18 cellular contexts compared by ENCODE assay signal in the genomic region with DNA sequence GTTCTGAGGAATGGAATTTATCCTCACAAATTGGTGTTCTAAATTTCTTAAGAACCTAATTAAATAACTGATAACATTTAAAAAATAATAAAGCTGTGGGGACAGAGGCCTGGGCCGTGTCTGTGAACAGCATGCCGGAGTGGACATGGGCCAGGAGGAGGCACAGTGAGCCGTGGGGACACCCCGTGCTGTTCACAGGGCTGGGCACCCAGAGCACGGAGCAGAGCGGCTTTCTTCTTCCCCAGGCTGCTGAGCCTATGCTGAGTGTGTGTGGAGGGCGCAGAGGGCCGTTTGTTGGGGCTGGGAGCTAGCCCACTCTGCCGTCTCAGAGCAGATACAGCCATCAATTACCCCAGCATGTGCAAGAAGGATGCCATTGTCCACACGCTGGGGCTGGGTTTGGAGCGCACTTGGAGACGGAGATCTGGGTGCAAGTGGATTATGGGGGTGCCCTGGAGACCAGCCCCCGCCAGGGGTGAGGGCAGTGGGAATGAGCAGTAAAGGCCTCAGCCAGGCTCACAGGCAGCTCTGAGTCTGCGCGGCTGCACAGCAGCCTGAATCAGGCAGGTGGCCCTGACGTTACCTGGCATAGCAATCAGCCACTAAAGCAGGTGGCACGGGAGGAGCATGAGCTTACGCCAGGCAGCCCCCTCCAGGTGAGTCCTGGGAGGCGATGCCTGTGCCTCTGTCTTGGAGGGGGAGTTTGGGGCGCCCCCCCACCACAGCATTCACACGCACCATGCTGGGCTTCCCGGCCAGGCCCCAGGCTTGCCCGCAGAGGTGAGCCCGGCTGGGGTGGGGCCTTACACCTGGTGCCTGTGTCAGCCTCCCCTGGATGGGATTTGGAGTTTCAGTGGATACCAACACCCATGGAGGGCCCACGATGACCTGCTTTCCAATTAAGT. TPM values are rescaled to one million over a fixed set of nuclear protein-coding genes. Genes with fewer than 3 reads are reported as not detected.
DNase-seq lines count a peak whose midpoint lies in the region; ATAC-seq and TF ChIP-seq lines count a peak whose summit lies in the region.
"Had no signal": no experiment of that assay in that cellular context is flagged by ENCODE, and none has a peak within 500 bp of the region (broad histone marks: within the 10 kb centered on the region; RNA-seq: fewer than 3 reads in every experiment).

No MANE protein-coding gene starts in this region.

- H3K18ac ChIP-seq in IMR-90 (ENCODE audit: low read depth, low read length), result no peak overlapping the region

- H3K9me3 Mint-ChIP-seq in activated CD4-positive, alpha-beta memory T cell treated with anti-CD3 and anti-CD28 coated beads, Interleukin-2, amount 10 ng/mL, durations not matched to agents 7 days and 5 days, result no peaks in the 10 kb centered on the region
- H3K9me3 Mint-ChIP-seq in activated CD4-positive, alpha-beta memory T cell treated with anti-CD3 and anti-CD28 coated beads for 36 hours, result no peaks in the 10 kb centered on the region
- no peaks in the 10 kb centered on the region for H3K9me3 Mint-ChIP-seq in activated CD4-positive, alpha-beta T cell treated with anti-CD3 and anti-CD28 coated beads for 36 hours (ENCODE audit: low read depth)
- H3K9me3 Mint-ChIP-seq: activated naive CD8-positive, alpha-beta T cell treated with anti-CD3 and anti-CD28 coated beads for 36 hours had no signal

- no peak overlapping the region for H2BK20ac ChIP-seq in IMR-90 (ENCODE audit: low read depth, low read length)

- no peak overlapping the region for H2BK120ac ChIP-seq in IMR-90 (ENCODE audit: low read depth, low read length)

- no peaks in the 10 kb centered on the region for H3K79me2 ChIP-seq in parathyroid adenoma

- H3K36me3 Mint-ChIP-seq in activated CD4-positive, alpha-beta memory T cell treated with anti-CD3 and anti-CD28 coated beads, Interleukin-2, amount 10 ng/mL, durations not matched to agents 7 days and 5 days (ENCODE audit: low read depth), result no peaks in the 10 kb centered on the region
- H3K36me3 Mint-ChIP-seq in activated CD4-positive, alpha-beta memory T cell treated with anti-CD3 and anti-CD28 coated beads for 36 hours, result no peaks in the 10 kb centered on the region
- H3K36me3 Mint-ChIP-seq in T-helper 17 cell (ENCODE audit: low read depth), result no peaks in the 10 kb centered on the region
- H3K36me3 Mint-ChIP-seq in activated CD4-positive, alpha-beta T cell treated with anti-CD3 and anti-CD28 coated beads for 36 hours (ENCODE audit: low read depth), result no peaks in the 10 kb centered on the region
- H3K36me3 Mint-ChIP-seq: activated naive CD8-positive, alpha-beta T cell treated with anti-CD3 and anti-CD28 coated beads for 36 hours; brain had no signal

- peaks cover 1% of the 10 kb centered on the region; the same call in 1 of the 2 replicates for H3K9me1 ChIP-seq in IMR-90 (ENCODE audit: insufficient read depth, low read length)

- no peak for TF ChIP-seq RAD21 in IMR-90 (IDR thresholded peaks at IDR 0.05; ENCODE audit: low read length)

- BruUV-seq in IMR-90 (replicated peaks; lab: Mats Ljungman, UMichigan), result no TSS peak

- WGBS in IMR-90 (ENCODE audit: extremely low coverage in 2 of 2, insufficient read length in 1 of 2), 2 experiments, result 60% methylated on average over 1 of the region's 25 CpGs; no CpG with 5 or more reads in 1 of the 2 experiments

- H3K36me3 ChIP-seq in IMR-90 (ENCODE audit: control insufficient read depth, insufficient read depth, low read length) (no peaks in the 10 kb centered on the region), parathyroid adenoma (ENCODE audit: control insufficient read depth, insufficient read depth, low read length) (no peaks in the 10 kb centered on the region)
- H3K36me3 ChIP-seq: heart right ventricle, right lobe of liver, WERI-Rb-1 had no signal

- H3K9ac ChIP-seq in IMR-90 (ENCODE audit: low read depth, low read length) (no peak overlapping the region), parathyroid adenoma (no peak overlapping the region)

- peaks cover 30% of the 10 kb centered on the region for H3K27me3 Mint-ChIP-seq in activated CD4-positive, alpha-beta memory T cell treated with anti-CD3 and anti-CD28 coated beads, Interleukin-2, amount 10 ng/mL, durations not matched to agents 7 days and 5 days
- no peaks in the 10 kb centered on the region for H3K27me3 Mint-ChIP-seq in activated CD4-positive, alpha-beta memory T cell treated with anti-CD3 and anti-CD28 coated beads for 36 hours
- no peaks in the 10 kb centered on the region for H3K27me3 Mint-ChIP-seq in T-helper 17 cell
- H3K27me3 Mint-ChIP-seq in activated CD4-positive, alpha-beta T cell treated with anti-CD3 and anti-CD28 coated beads for 36 hours, result peaks cover 6% of the 10 kb centered on the region
- H3K27me3 Mint-ChIP-seq: activated naive CD8-positive, alpha-beta T cell treated with anti-CD3 and anti-CD28 coated beads for 36 hours; brain had no signal

- no peak overlapping the region for H2AK5ac ChIP-seq in IMR-90 (ENCODE audit: low read depth, low read length)

- no peak overlapping the region for H3K27ac Mint-ChIP-seq in activated CD4-positive, alpha-beta memory T cell treated with anti-CD3 and anti-CD28 coated beads, Interleukin-2, amount 10 ng/mL, durations not matched to agents 7 days and 5 days
- no peak overlapping the region for H3K27ac Mint-ChIP-seq in activated CD4-positive, alpha-beta memory T cell treated with anti-CD3 and anti-CD28 coated beads for 36 hours
- H3K27ac Mint-ChIP-seq in T-helper 17 cell, result peak overlapping the region; percentile 92
- no peak overlapping the region for H3K27ac Mint-ChIP-seq in activated CD4-positive, alpha-beta T cell treated with anti-CD3 and anti-CD28 coated beads for 36 hours
- H3K27ac Mint-ChIP-seq: activated naive CD8-positive, alpha-beta T cell treated with anti-CD3 and anti-CD28 coated beads for 36 hours; brain had no signal

- no peaks in the 10 kb centered on the region; the same call in 1 of the 2 replicates for H3K4me1 ChIP-seq in IMR-90 (ENCODE audit: control insufficient read depth, insufficient read depth, low read length)
- peaks cover 8% of the 10 kb centered on the region for H3K4me1 ChIP-seq in parathyroid adenoma
- H3K4me1 ChIP-seq: Caco-2, heart right ventricle, right lobe of liver had no signal

- TF ChIP-seq CTCF in IMR-90 (conservative IDR thresholded peaks at IDR 0.05; ENCODE audit: low read depth, low read length) (no peak), parathyroid adenoma (IDR thresholded peaks at IDR 0.05) (no peak)

- no peak overlapping the region for H2BK15ac ChIP-seq in IMR-90 (ENCODE audit: low read depth, low read length)

- no peak overlapping the region for H3K14ac ChIP-seq in IMR-90 (replicated peaks; ENCODE audit: low read depth, low read length)

- no peak overlapping the region for H4K8ac ChIP-seq in IMR-90 (ENCODE audit: low read depth in 2 of 2, low read length in 2 of 2)

- dilution Hi-C loops in IMR-90 (cut with HindIII; ENCODE audit: low sequenced_read_pairs, unreplicated experiment), result no loop called here

- H3K4me1 Mint-ChIP-seq in activated CD4-positive, alpha-beta memory T cell treated with anti-CD3 and anti-CD28 coated beads, Interleukin-2, amount 10 ng/mL, durations not matched to agents 7 days and 5 days, result peaks cover 42% of the 10 kb centered on the region
- peaks cover 32% of the 10 kb centered on the region for H3K4me1 Mint-ChIP-seq in activated CD4-positive, alpha-beta memory T cell treated with anti-CD3 and anti-CD28 coated beads for 36 hours (ENCODE audit: low read depth)
- peaks cover 22% of the 10 kb centered on the region for H3K4me1 Mint-ChIP-seq in T-helper 17 cell
- H3K4me1 Mint-ChIP-seq in activated CD4-positive, alpha-beta T cell treated with anti-CD3 and anti-CD28 coated beads for 36 hours, result peaks cover 29% of the 10 kb centered on the region
- H3K4me1 Mint-ChIP-seq: activated naive CD8-positive, alpha-beta T cell treated with anti-CD3 and anti-CD28 coated beads for 36 hours had no signal

- no peak overlapping the region for H3K23ac ChIP-seq in IMR-90 (ENCODE audit: low read depth, low read length)

- H3K9me3 ChIP-seq in IMR-90 (ENCODE audit: control insufficient read depth, insufficient read depth, low read length), result no peaks in the 10 kb centered on the region
- H3K9me3 ChIP-seq in T-helper 17 cell (ENCODE audit: control insufficient read depth, low read length, poor library complexity, severe bottlenecking), result no peaks in the 10 kb centered on the region
- no peaks in the 10 kb centered on the region for H3K9me3 ChIP-seq in parathyroid adenoma (ENCODE audit: control insufficient read depth, low read length)
- H3K9me3 ChIP-seq: Caco-2, heart right ventricle, right lobe of liver had no signal

- in situ Hi-C loops in IMR-90 (cut with MboI; ENCODE audit: low sequenced_read_pairs), result no loop called here

- peaks cover 5% of the 10 kb centered on the region; the same call in 1 of the 2 replicates for H3K27me3 ChIP-seq in IMR-90 (ENCODE audit: control insufficient read depth, insufficient read depth, low read length)
- H3K27me3 ChIP-seq in parathyroid adenoma (ENCODE audit: control insufficient read depth, insufficient read depth, low read length), result no peaks in the 10 kb centered on the region
- H3K27me3 ChIP-seq: right lobe of liver had no signal

- H3K4me2 ChIP-seq in IMR-90 (ENCODE audit: low read depth, low read length) (no peak overlapping the region), parathyroid adenoma (ENCODE audit: low read length) (no peak overlapping the region)

- intact Hi-C loops in activated CD4-positive, alpha-beta memory T cell treated with anti-CD3 and anti-CD28 coated beads for 36 hours (cut with micrococcal nuclease), result no loop called here
- intact Hi-C loops in IMR-90 (cut with micrococcal nuclease), result no loop called here
- intact Hi-C loops in left ventricle myocardium superior (cut with micrococcal nuclease), result no loop called here
- intact Hi-C loops in activated CD4-positive, alpha-beta T cell treated with anti-CD3 and anti-CD28 coated beads for 36 hours (cut with DNase I, micrococcal nuclease), result no loop called here

- no peak overlapping the region for H4K5ac ChIP-seq in IMR-90 (ENCODE audit: low read depth, low read length)

- no peak for DNase-seq in activated CD4-positive, alpha-beta memory T cell treated with anti-CD3 and anti-CD28 coated beads, Interleukin-2, amount 10 ng/mL, durations not matched to agents 7 days and 5 days
- no peak for DNase-seq in activated CD4-positive, alpha-beta memory T cell treated with anti-CD3 and anti-CD28 coated beads for 36 hours
- no peak for DNase-seq in IMR-90
- no peak for DNase-seq in T-helper 17 cell
- no peak for DNase-seq in GF-D8 (lab: John Stamatoyannopoulos, UW)
- DNase-seq in left ventricle myocardium superior, result no peak
- no peak for DNase-seq in activated CD4-positive, alpha-beta T cell treated with anti-CD3 and anti-CD28 coated beads for 36 hours
- DNase-seq: activated naive CD8-positive, alpha-beta T cell treated with anti-CD3 and anti-CD28 coated beads for 36 hours; Caco-2; heart right ventricle; Kasumi-1; mesendoderm; NCI-H187 treated with DMSO at 0.1 percent for 48 hours; NK-92 treated with Interleukin-12 subunit alpha and Interleukin-12 subunit beta, amount 100 ng/mL, for 24 hours; right lobe of liver; WERI-Rb-1 had no signal

- peak overlapping the region; percentile 18 for H3K4me3 Mint-ChIP-seq in activated CD4-positive, alpha-beta memory T cell treated with anti-CD3 and anti-CD28 coated beads, Interleukin-2, amount 10 ng/mL, durations not matched to agents 7 days and 5 days
- no peak overlapping the region for H3K4me3 Mint-ChIP-seq in activated CD4-positive, alpha-beta memory T cell treated with anti-CD3 and anti-CD28 coated beads for 36 hours
- peak overlapping the region; percentile 80 for H3K4me3 Mint-ChIP-seq in T-helper 17 cell
- H3K4me3 Mint-ChIP-seq in activated CD4-positive, alpha-beta T cell treated with anti-CD3 and anti-CD28 coated beads for 36 hours, result no peak overlapping the region
- H3K4me3 Mint-ChIP-seq: activated naive CD8-positive, alpha-beta T cell treated with anti-CD3 and anti-CD28 coated beads for 36 hours; brain had no signal

- ATAC-seq in IMR-90 (ENCODE audit: low read depth), result no peak
- peak; percentile 50 for ATAC-seq in T-helper 17 cell
- ATAC-seq in left ventricle myocardium superior, result no peak
- ATAC-seq in activated CD4-positive, alpha-beta T cell treated with anti-CD3 and anti-CD28 coated beads for 36 hours, result no peak

- no peaks in the 10 kb centered on the region for H4K20me1 ChIP-seq in IMR-90 (ENCODE audit: insufficient read depth, low read length)

- H2AFZ ChIP-seq in IMR-90 (replicated peaks; ENCODE audit: low read length, poor library complexity) (peak overlapping the region; percentile 33), parathyroid adenoma (peak overlapping the region; percentile 58)

- no peak overlapping the region for H3K4ac ChIP-seq in IMR-90 (ENCODE audit: low read depth, low read length)

- H2AK9ac ChIP-seq in IMR-90 (replicated peaks; ENCODE audit: low read depth, low read length, poor library complexity), result no peak overlapping the region

- POLR2A ChIA-PET in activated CD4-positive, alpha-beta memory T cell treated with anti-CD3 and anti-CD28 coated beads, Interleukin-2, amount 10 ng/mL, durations not matched to agents 7 days and 5 days (lab: Charles Lee), result interaction anchor here (1.0 to 1.5 kb wide), 3 partner anchors 27 to 264 kb away, joined by 3 to 6 read pairs (median 3); no protein-coding TSS in a partner anchor
- POLR2A ChIA-PET in activated CD4-positive, alpha-beta memory T cell treated with anti-CD3 and anti-CD28 coated beads for 36 hours (lab: Charles Lee), result no interaction called here
- POLR2A ChIA-PET in IMR-90 (lab: Charles Lee; ENCODE audit: unreplicated experiment), result no interaction called here
- POLR2A ChIA-PET in activated CD4-positive, alpha-beta T cell treated with anti-CD3 and anti-CD28 coated beads for 36 hours (lab: Charles Lee), result no interaction called here

- no peak overlapping the region for H3K27ac ChIP-seq in IMR-90 (ENCODE audit: insufficient read depth, low read length)
- no peak overlapping the region for H3K27ac ChIP-seq in parathyroid adenoma
- H3K27ac ChIP-seq: right lobe of liver, WERI-Rb-1 had no signal

- H4K91ac ChIP-seq in IMR-90 (ENCODE audit: insufficient read depth, low read depth, low read length), result no peak overlapping the region

- no peak for TF ChIP-seq POLR2A in IMR-90 (IDR thresholded peaks at IDR 0.05; ENCODE audit: low read depth, low read length)

- CTCF ChIA-PET in activated CD4-positive, alpha-beta memory T cell treated with anti-CD3 and anti-CD28 coated beads, Interleukin-2, amount 10 ng/mL, durations not matched to agents 7 days and 5 days (lab: Charles Lee), result interaction anchor here (1.0 to 1.8 kb wide), 4 partner anchors 10 to 268 kb away, joined by 3 to 9 read pairs (median 4); a partner anchor contains a TSS
- CTCF ChIA-PET in activated CD4-positive, alpha-beta memory T cell treated with anti-CD3 and anti-CD28 coated beads for 36 hours (lab: Charles Lee), result interaction anchor here (0.6 to 1.3 kb wide), 7 partner anchors 18 to 480 kb away, joined by 3 to 6 read pairs (median 3); a partner anchor contains a TSS
- CTCF ChIA-PET in IMR-90 (lab: Yijun Ruan, JAX), result no interaction called here
- CTCF ChIA-PET in activated CD4-positive, alpha-beta T cell treated with anti-CD3 and anti-CD28 coated beads for 36 hours (lab: Charles Lee), result interaction anchor here (0.6 to 1.7 kb wide), 3 partner anchors 21 to 222 kb away, joined by 3 to 5 read pairs (median 4); no protein-coding TSS in a partner anchor

- no peak overlapping the region for H3K56ac ChIP-seq in IMR-90 (ENCODE audit: extremely low read depth, insufficient read depth, low read length)

- H2BK5ac ChIP-seq in IMR-90 (ENCODE audit: low read depth, low read length, poor library complexity, severe bottlenecking), result no peak overlapping the region

- H3K4me3 ChIP-seq in IMR-90 (ENCODE audit: insufficient read depth, low read depth, low read length), result no peak overlapping the region
- no peak overlapping the region for H3K4me3 ChIP-seq in parathyroid adenoma (ENCODE audit: low read depth, low read length)
- H3K4me3 ChIP-seq: heart right ventricle, right lobe of liver had no signal

- no peaks in the 10 kb centered on the region for H3K79me1 ChIP-seq in IMR-90 (ENCODE audit: low read depth in 1 of 2, low read length in 2 of 2)

RNA-seq across cellular contexts. Expression of gene SLC66A3, which starts 52.1 kb away (rescaled TPM):
- total RNA-seq in activated CD4-positive, alpha-beta memory T cell treated with anti-CD3 and anti-CD28 coated beads, Interleukin-2, amount 10 ng/mL, durations not matched to agents 7 days and 5 days, result 10 to 100 TPM; 22.9 to 23.8 TPM
- total RNA-seq in activated CD4-positive, alpha-beta memory T cell treated with anti-CD3 and anti-CD28 coated beads for 36 hours, result 10 to 100 TPM; 14.4 to 15.9 TPM
- total RNA-seq in IMR-90 (2012; rRNA removed) (18.1 and 18.9 TPM in 2 replicates), T-helper 17 cell (10 to 100 TPM; 18.8 to 20.8 TPM), left ventricle myocardium superior (6.8 TPM)
- 25.2 and 27.0 TPM in 2 replicates for polyA plus RNA-seq in IMR-90 (2012; rRNA removed)
- 11.2 and 30.6 TPM in 2 replicates for polyA plus RNA-seq in IMR-90 (2012; cell fraction: cytosol; rRNA removed)
- polyA plus RNA-seq in IMR-90 (2012; cell fraction: nucleus; rRNA removed; ENCODE audit: low replicate concordance), result 14.2 and 15.3 TPM in 2 replicates
- 1 to 10 TPM; 8.2 to 9.8 TPM for total RNA-seq in activated CD4-positive, alpha-beta T cell treated with anti-CD3 and anti-CD28 coated beads for 36 hours

Comparison
In these comparisons a context has a peak if more than half of its experiments do, and no peak if none do; other contexts are left out.
1. H3K4me3 Mint-ChIP-seq: peak in activated CD4-positive, alpha-beta memory T cell treated with anti-CD3 and anti-CD28 coated beads, Interleukin-2, amount 10 ng/mL, durations not matched to agents 7 days and 5 days (single experiment) and T-helper 17 cell (single experiment); none in activated CD4-positive, alpha-beta memory T cell treated with anti-CD3 and anti-CD28 coated beads for 36 hours (single experiment) and activated CD4-positive, alpha-beta T cell treated with anti-CD3 and anti-CD28 coated beads for 36 hours (single experiment).